Comparison of ENCODE assay signal across 8 cellular contexts in genomic region chr1:89739013-89739843, GRCh38.
A peak's percentile ranks its signal among the peaks of the same experiment; 100 is the strongest.
DNase-seq lines count a peak whose midpoint lies in the region; ATAC-seq and TF ChIP-seq lines count a peak whose summit lies in the region.

No MANE protein-coding gene starts in this region.

- H3K9me3 ChIP-seq in prostate gland = no peaks in the 10 kb centered on the region

- peak overlapping the region; percentile 46 to 71 for H3K27ac Mint-ChIP-seq in activated naive CD4-positive, alpha-beta T cell treated with anti-CD3 and anti-CD28 coated beads, Interleukin-2, amount 50 U/mL, for 72 hours
- peak overlapping the region; percentile 79 for H3K27ac Mint-ChIP-seq in nephron progenitor cell

- WGBS in prostate gland = 44% methylated on average over 10 of the region's 10 CpGs

- no peak for TF ChIP-seq POLR2A in prostate gland (IDR thresholded peaks at IDR 0.05)

- H3K4me1 Mint-ChIP-seq in nephron progenitor cell = no peaks in the 10 kb centered on the region

- TF ChIP-seq CTCF in nephron progenitor cell (IDR thresholded peaks at IDR 0.05) (no peak), prostate gland (IDR thresholded peaks at IDR 0.05) (no peak)

- no peak overlapping the region for H3K4me3 Mint-ChIP-seq in nephron progenitor cell

- intact Hi-C loops in prostate gland (cut with DNase I) = no loop called here

- peaks cover 0 to 12% of the 10 kb centered on the region in 2 donors for H3K36me3 Mint-ChIP-seq in activated naive CD4-positive, alpha-beta T cell treated with anti-CD3 and anti-CD28 coated beads, Interleukin-2, amount 50 U/mL, for 72 hours
- H3K36me3 Mint-ChIP-seq in nephron progenitor cell (ENCODE audit: low read depth) = no peaks in the 10 kb centered on the region

- peaks cover 0 to 1% of the 10 kb centered on the region in 2 donors for H3K9me3 Mint-ChIP-seq in activated naive CD4-positive, alpha-beta T cell treated with anti-CD3 and anti-CD28 coated beads, Interleukin-2, amount 50 U/mL, for 72 hours
- H3K9me3 Mint-ChIP-seq in nephron progenitor cell = no peaks in the 10 kb centered on the region

- no peak overlapping the region for H3K27ac ChIP-seq in prostate gland

- H3K27me3 ChIP-seq in prostate gland (replicated peaks; ENCODE audit: insufficient read depth) = no peaks in the 10 kb centered on the region

- H3K4me1 ChIP-seq in prostate gland (replicated peaks) = no peaks in the 10 kb centered on the region

- no peaks in the 10 kb centered on the region for H3K36me3 ChIP-seq in prostate gland

- ATAC-seq in HG03378 (IDR thresholded peaks at IDR 0.05; ENCODE audit: unreplicated experiment) = peak; percentile 64
- ATAC-seq in activated naive CD4-positive, alpha-beta T cell treated with anti-CD3 and anti-CD28 coated beads, Interleukin-2, amount 50 U/mL, for 72 hours = peak; percentile 81 to 95
- no peak for ATAC-seq in GM21381 (IDR thresholded peaks at IDR 0.05; ENCODE audit: unreplicated experiment)
- no peak for ATAC-seq in GM18858 (IDR thresholded peaks at IDR 0.05; ENCODE audit: unreplicated experiment)
- no peak for ATAC-seq in HG03280 (IDR thresholded peaks at IDR 0.05; ENCODE audit: unreplicated experiment)

- DNase-seq in EH (ENCODE audit: low read depth) (peak; percentile 67), nephron progenitor cell (no peak), prostate gland (ENCODE audit: low spot score) (no peak)
- peak in 1 of 2 donors; percentile 79 for DNase-seq in activated naive CD4-positive, alpha-beta T cell treated with anti-CD3 and anti-CD28 coated beads, Interleukin-2, amount 50 U/mL, for 72 hours (ENCODE audit: low spot score in 2 of 2)

- H3K27me3 Mint-ChIP-seq in nephron progenitor cell (ENCODE audit: low read depth, poor library complexity) = peaks cover 8% of the 10 kb centered on the region

- no peak overlapping the region for H3K4me3 ChIP-seq in prostate gland

Comparison
In these comparisons a context has a peak if more than half of its experiments do, and no peak if none do; other contexts are left out.
1. ATAC-seq: peak in HG03378 (single experiment) and activated naive CD4-positive, alpha-beta T cell treated with anti-CD3 and anti-CD28 coated beads, Interleukin-2, amount 50 U/mL, for 72 hours (2 of 2); none in GM21381 (single experiment), GM18858 (single experiment) and HG03280 (single experiment).